In genomic region chr3:56790016-56790950, GRCh38 we compare ENCODE assay signal across 12 cellular contexts. TPM values are rescaled to one million over a fixed set of nuclear protein-coding genes. Genes with fewer than 3 reads are reported as not detected.
DNase-seq lines count a peak whose midpoint lies in the region; ATAC-seq and TF ChIP-seq lines count a peak whose summit lies in the region.
"Had no signal": no experiment of that assay in that cellular context is flagged by ENCODE, and none has a peak within 500 bp of the region (broad histone marks: within the 10 kb centered on the region; RNA-seq: fewer than 3 reads in every experiment).

No MANE protein-coding gene starts in this region.

- peak overlapping the region; percentile 47 for H3K4me3 Mint-ChIP-seq in activated naive CD4-positive, alpha-beta T cell treated with anti-CD3 and anti-CD28 coated beads, Interleukin-2, amount 10 ng/mL, durations not matched to agents 7 days and 5 days
- H3K4me3 Mint-ChIP-seq in chondrocyte (ENCODE audit: unreplicated experiment) = no peak overlapping the region

- no peak overlapping the region for H3K9ac ChIP-seq in BLaER1 treated with 17β-estradiol and CSF1 and Interleukin-3, amounts not matched to agents 10 nM and 100 nM

- peak overlapping the region; percentile 99 for H3K27ac Mint-ChIP-seq in activated naive CD4-positive, alpha-beta T cell treated with anti-CD3 and anti-CD28 coated beads, Interleukin-2, amount 10 ng/mL, durations not matched to agents 7 days and 5 days
- no peak overlapping the region for H3K27ac Mint-ChIP-seq in chondrocyte (ENCODE audit: unreplicated experiment)

- CTCF ChIA-PET in activated naive CD4-positive, alpha-beta T cell treated with anti-CD3 and anti-CD28 coated beads, Interleukin-2, amount 10 ng/mL, durations not matched to agents 7 days and 5 days (lab: Charles Lee) = interaction anchor here (0.8 to 3.9 kb wide), 9 partner anchors 8 to 199 kb away, joined by 3 to 59 read pairs (median 3); partner anchors contain the start of gene ARHGEF3

- intact Hi-C loops in mucosa of descending colon (cut with DNase I, micrococcal nuclease) = no loop called here

- H3K36me3 ChIP-seq in BLaER1 treated with 17β-estradiol and CSF1 and Interleukin-3, amounts not matched to agents 10 nM and 100 nM = peaks cover 0 to 46% (median 0%) of the 10 kb centered on the region in 11 experiments; a peak in 5 of 22 replicates
- H3K36me3 ChIP-seq in KOPT-K1 (ENCODE audit: insufficient read depth, low read length) = 0 out of 2 replicates have a peak, but pooled peaks cover 2% of the 10 kb centered on the region
- no peaks in the 10 kb centered on the region for H3K36me3 ChIP-seq in mucosa of descending colon (ENCODE audit: low read depth)

- H3K36me3 Mint-ChIP-seq in activated naive CD4-positive, alpha-beta T cell treated with anti-CD3 and anti-CD28 coated beads, Interleukin-2, amount 10 ng/mL, durations not matched to agents 7 days and 5 days = peaks cover 61% of the 10 kb centered on the region
- H3K36me3 Mint-ChIP-seq in chondrocyte (ENCODE audit: low read depth) = no peaks in the 10 kb centered on the region

- H3K4me2 ChIP-seq in BLaER1 treated with 17β-estradiol and CSF1 and Interleukin-3, amounts not matched to agents 10 nM and 100 nM = peak overlapping the region in 10 of 11 experiments; percentile 1 to 90 (median 62); a peak in 17 of 22 replicates
- H3K4me2 ChIP-seq: PC-9 had no signal

- ATAC-seq in mucosa of descending colon (peak; percentile 39), GM19328 (IDR thresholded peaks at IDR 0.05; ENCODE audit: unreplicated experiment) (no peak)

- H3K27me3 Mint-ChIP-seq in activated naive CD4-positive, alpha-beta T cell treated with anti-CD3 and anti-CD28 coated beads, Interleukin-2, amount 10 ng/mL, durations not matched to agents 7 days and 5 days = no peaks in the 10 kb centered on the region
- H3K27me3 Mint-ChIP-seq in chondrocyte (ENCODE audit: low read depth) = peaks cover 9% of the 10 kb centered on the region

- peaks cover 0 to 50% (median 0%) of the 10 kb centered on the region in 11 experiments; a peak in 3 of 22 replicates for H4K20me1 ChIP-seq in BLaER1 treated with 17β-estradiol and CSF1 and Interleukin-3, amounts not matched to agents 10 nM and 100 nM

- H3K4me3 ChIP-seq in BLaER1 treated with 17β-estradiol and CSF1 and Interleukin-3, amounts not matched to agents 10 nM and 100 nM = no peak overlapping the region
- H3K4me3 ChIP-seq in mucosa of descending colon = no peak overlapping the region
- H3K4me3 ChIP-seq: PC-9 had no signal

- peak overlapping the region in 3 of 11 experiments; percentile 5 to 33 (median 19); a peak in 2 of 22 replicates for H3K27ac ChIP-seq in BLaER1 treated with 17β-estradiol and CSF1 and Interleukin-3, amounts not matched to agents 10 nM and 100 nM
- H3K27ac ChIP-seq in KOPT-K1 (ENCODE audit: low read depth, low read length, poor library complexity, severe bottlenecking) = peak overlapping the region; percentile 87
- H3K27ac ChIP-seq: PC-9 had no signal

- H3K9me3 Mint-ChIP-seq in activated naive CD4-positive, alpha-beta T cell treated with anti-CD3 and anti-CD28 coated beads, Interleukin-2, amount 10 ng/mL, durations not matched to agents 7 days and 5 days = peaks cover 3% of the 10 kb centered on the region
- H3K9me3 Mint-ChIP-seq in chondrocyte (ENCODE audit: low read depth) = no peaks in the 10 kb centered on the region

- peaks cover 93% of the 10 kb centered on the region for H3K4me1 Mint-ChIP-seq in activated naive CD4-positive, alpha-beta T cell treated with anti-CD3 and anti-CD28 coated beads, Interleukin-2, amount 10 ng/mL, durations not matched to agents 7 days and 5 days
- no peaks in the 10 kb centered on the region for H3K4me1 Mint-ChIP-seq in chondrocyte (ENCODE audit: low read depth)

- peak; percentile 33 for DNase-seq in activated naive CD4-positive, alpha-beta T cell treated with anti-CD3 and anti-CD28 coated beads, Interleukin-2, amount 10 ng/mL, durations not matched to agents 7 days and 5 days
- DNase-seq in mucosa of descending colon (no peak), chondrocyte (ENCODE audit: low spot score) (no peak), globus pallidus (ENCODE audit: low spot score) (no peak), inferior parietal cortex (ENCODE audit: extremely low spot score) (no peak)
- DNase-seq: cerebellar nuclear complex, glutamatergic neuron, midbrain, PC-9 had no signal

- no peaks in the 10 kb centered on the region for H3K27me3 ChIP-seq in BLaER1 treated with 17β-estradiol and CSF1 and Interleukin-3, amounts not matched to agents 10 nM and 100 nM

- peaks cover 8 to 87% (median 44%) of the 10 kb centered on the region in 10 experiments; a peak in 16 of 20 replicates for H3K4me1 ChIP-seq in BLaER1 treated with 17β-estradiol and CSF1 and Interleukin-3, amounts not matched to agents 10 nM and 100 nM
- no peaks in the 10 kb centered on the region for H3K4me1 ChIP-seq in mucosa of descending colon (ENCODE audit: low read depth)

- no peak for TF ChIP-seq CTCF in mucosa of descending colon (IDR thresholded peaks at IDR 0.05)
- TF ChIP-seq CTCF in chondrocyte (IDR thresholded peaks at IDR 0.05) = no peak

- H3K9me3 ChIP-seq in BLaER1 treated with 17β-estradiol and CSF1 and Interleukin-3, amounts not matched to agents 10 nM and 100 nM (replicated peaks in 1 of 11) = peaks cover 0 to 14% (median 0%) of the 10 kb centered on the region in 11 experiments; a peak in 5 of 22 replicates
- H3K9me3 ChIP-seq in KOPT-K1 (ENCODE audit: insufficient read depth, low read length, poor library complexity, severe bottlenecking) (no peaks in the 10 kb centered on the region), mucosa of descending colon (no peaks in the 10 kb centered on the region)

RNA-seq across cellular contexts. Expression of gene ARHGEF3, which starts 11.5 kb away (rescaled TPM):
- 10 to 100 TPM; 10.1 to 34.5 (median 15.5) TPM for total RNA-seq in mucosa of descending colon
- total RNA-seq in chondrocyte = 2.8 to 6.9 TPM (median 5.2 TPM) in 3 replicates
